25 cellular contexts compared by ENCODE assay signal in the genomic region with DNA sequence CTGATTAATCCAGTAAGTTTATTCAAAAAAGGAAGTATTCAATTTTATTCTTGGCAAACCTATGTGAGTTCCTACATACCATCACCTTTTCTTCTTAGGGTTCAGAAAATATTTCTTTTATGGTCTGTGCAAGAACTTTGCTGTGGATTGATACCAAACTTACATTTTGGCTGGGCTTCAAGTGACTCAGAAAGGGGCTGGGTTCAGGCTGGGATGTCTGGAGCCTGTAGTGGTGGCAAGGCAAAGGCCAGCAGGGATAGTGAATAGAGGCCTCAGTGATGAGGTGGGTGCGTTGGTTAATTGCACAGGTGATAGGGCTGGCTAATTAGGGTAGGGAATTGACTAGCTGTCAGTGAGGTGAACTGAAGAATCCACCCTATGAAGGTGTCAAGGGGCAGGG. TPM values are rescaled to one million over a fixed set of nuclear protein-coding genes. Genes with fewer than 3 reads are reported as not detected.
DNase-seq lines count a peak whose midpoint lies in the region; ATAC-seq and TF ChIP-seq lines count a peak whose summit lies in the region.
"Had no signal": no experiment of that assay in that cellular context is flagged by ENCODE, and none has a peak within 500 bp of the region (broad histone marks: within the 10 kb centered on the region; RNA-seq: fewer than 3 reads in every experiment).

No MANE protein-coding gene starts in this region.

- DNase-seq in EL: peak; percentile 63
- DNase-seq in MG63: peak; percentile 50
- peak; percentile 17 for DNase-seq in brain microvascular endothelial cell
- peak; percentile 41 to 77 for DNase-seq in foreskin fibroblast
- no peak for DNase-seq in activated CD4-positive, alpha-beta T cell treated with anti-CD3 and anti-CD28 coated beads for 4 hours
- DNase-seq in GM19238 (ENCODE audit: insufficient read length, low spot score): no peak
- DNase-seq: ACHN; activated CD4-positive, alpha-beta T cell treated with anti-CD3 and anti-CD28 coated beads, Interleukin-2, amount 50 U/mL, for 1 hour; activated CD8-positive, alpha-beta memory T cell treated with anti-CD3 and anti-CD28 coated beads, Interleukin-2, amount 10 ng/mL, durations not matched to agents 7 days and 5 days; activated naive CD4-positive, alpha-beta T cell treated with anti-CD3 and anti-CD28 coated beads for 36 hours; dorsolateral prefrontal cortex; Kasumi-1; left ventricle myocardium superior; midbrain; natural killer cell; NCI-H1092; NCI-H187 treated with DMSO at 0.1 percent for 48 hours; NCI-H526; retina; WERI-Rb-1 had no signal

- TF ChIP-seq CTCF in brain microvascular endothelial cell (IDR thresholded peaks at IDR 0.05; ENCODE audit: low read depth, low read length, missing control alignments) (no peak), foreskin fibroblast (IDR thresholded peaks at IDR 0.05; ENCODE audit: low read depth, low read length) (no peak)

- ATAC-seq in HG03457 (IDR thresholded peaks at IDR 0.05; ENCODE audit: unreplicated experiment) (no peak), GM21576 (IDR thresholded peaks at IDR 0.05; ENCODE audit: unreplicated experiment) (no peak)
- ATAC-seq: activated CD8-positive, alpha-beta memory T cell treated with anti-CD3 and anti-CD28 coated beads, Interleukin-2, amount 10 ng/mL, durations not matched to agents 7 days and 5 days; gastroesophageal sphincter; left ventricle myocardium superior; natural killer cell; stimulated activated memory B cell treated with anti-CD40 and anti-IgM and Interleukin-4, amounts not matched to agents 10 μg/mL and 1 μg/mL and 100 μg/mL, for 72 hours had no signal

- H3K27me3 ChIP-seq in MG63: no peaks in the 10 kb centered on the region
- no peaks in the 10 kb centered on the region for H3K27me3 ChIP-seq in brain microvascular endothelial cell (replicated peaks)
- H3K27me3 ChIP-seq: dorsolateral prefrontal cortex, gastroesophageal sphincter had no signal

- in situ Hi-C loops in brain microvascular endothelial cell (cut with HindIII; ENCODE audit: low pct_ligation_motif_present, low sequenced_read_pairs): no loop called here

- no peak overlapping the region for H3K4me3 ChIP-seq in MG63
- H3K4me3 ChIP-seq in brain microvascular endothelial cell (ENCODE audit: low read depth, low read length): no peak overlapping the region
- H3K4me3 ChIP-seq in foreskin fibroblast (ENCODE audit: low read depth in 1 of 2, low read length in 2 of 2): no peak overlapping the region
- H3K4me3 ChIP-seq: dorsolateral prefrontal cortex, gastroesophageal sphincter, thoracic aorta had no signal

- no peak overlapping the region for H3K27ac ChIP-seq in brain microvascular endothelial cell
- H3K27ac ChIP-seq: dorsolateral prefrontal cortex, gastroesophageal sphincter, thoracic aorta, WERI-Rb-1 had no signal

- no peaks in the 10 kb centered on the region for H3K9me3 ChIP-seq in MG63
- H3K9me3 ChIP-seq: gastroesophageal sphincter, thoracic aorta had no signal

- H3K36me3 ChIP-seq in MG63 (no peaks in the 10 kb centered on the region), brain microvascular endothelial cell (replicated peaks) (no peaks in the 10 kb centered on the region)
- H3K36me3 ChIP-seq: thoracic aorta, WERI-Rb-1 had no signal

RNA-seq across cellular contexts. Expression of a gene that starts 40.2 kb away (rescaled TPM):
- 0.59 TPM in 1 of 2 replicates, not detected in the other for total RNA-seq in MG63 (2014; rRNA removed; shearing (Covaris generic); ENCODE audit: low replicate concordance)

RNA-seq across cellular contexts. Expression of a gene that starts 46.5 kb away (rescaled TPM):
- total RNA-seq in MG63 (2014; rRNA removed; shearing (Covaris generic); ENCODE audit: low replicate concordance): 0.76 TPM in 1 of 2 replicates, not detected in the other

Comparison
In these comparisons a context has a peak if more than half of its experiments do, and no peak if none do; other contexts are left out.
1. DNase-seq: peak in EL (single experiment), MG63 (single experiment), brain microvascular endothelial cell (single experiment) and foreskin fibroblast (2 of 2); none in activated CD4-positive, alpha-beta T cell treated with anti-CD3 and anti-CD28 coated beads for 4 hours (0 of 2) and GM19238 (single experiment).